10 cellular contexts compared by ENCODE assay signal in genomic region chr16:84982434-84982833, GRCh38. TPM values are rescaled to one million over a fixed set of nuclear protein-coding genes. Genes with fewer than 3 reads are reported as not detected.
DNase-seq lines count a peak whose midpoint lies in the region; ATAC-seq and TF ChIP-seq lines count a peak whose summit lies in the region.
"Had no signal": no experiment of that assay in that cellular context is flagged by ENCODE, and none has a peak within 500 bp of the region (broad histone marks: within the 10 kb centered on the region; RNA-seq: fewer than 3 reads in every experiment).

No MANE protein-coding gene starts in this region.

- H3K27ac ChIP-seq in thyroid gland, result no peak overlapping the region

- H3K4me3 ChIP-seq in thyroid gland (replicated peaks in 1 of 3), result no peak overlapping the region

- no peaks in the 10 kb centered on the region for H3K9me3 Mint-ChIP-seq in activated naive CD4-positive, alpha-beta T cell treated with anti-CD3 and anti-CD28 coated beads, Interleukin-2, amount 10 ng/mL, durations not matched to agents 7 days and 5 days
- no peaks in the 10 kb centered on the region for H3K9me3 Mint-ChIP-seq in WTC11

- POLR2A ChIA-PET in WTC11 (lab: Charles Lee), result no interaction called here

- no peak overlapping the region for H3K4me3 Mint-ChIP-seq in activated naive CD4-positive, alpha-beta T cell treated with anti-CD3 and anti-CD28 coated beads, Interleukin-2, amount 10 ng/mL, durations not matched to agents 7 days and 5 days
- no peak overlapping the region for H3K4me3 Mint-ChIP-seq in WTC11

- CTCF ChIA-PET in activated naive CD4-positive, alpha-beta T cell treated with anti-CD3 and anti-CD28 coated beads, Interleukin-2, amount 10 ng/mL, durations not matched to agents 7 days and 5 days (lab: Charles Lee), result interaction anchor here (1.9 kb wide), 1 partner anchor 11 kb away, joined by 8 read pairs; no protein-coding TSS in a partner anchor
- CTCF ChIA-PET in WTC11 (lab: Charles Lee), result interaction anchor here (1.0 to 1.4 kb wide), 4 partner anchors 9 to 228 kb away, joined by 3 to 4 read pairs (median 3); no protein-coding TSS in a partner anchor

- WGBS in thyroid gland, 2 donors, result 63% methylated on average over 9 of the region's 9 CpGs

- TF ChIP-seq CTCF in WTC11 (IDR thresholded peaks at IDR 0.05) (no peak), thyroid gland (IDR thresholded peaks at IDR 0.05) (peak in 1 of 6 experiments; percentile 14)

- peak; percentile 27 for DNase-seq in activated naive CD4-positive, alpha-beta T cell treated with anti-CD3 and anti-CD28 coated beads, Interleukin-2, amount 10 ng/mL, durations not matched to agents 7 days and 5 days
- no peak for DNase-seq in activated naive CD4-positive, alpha-beta T cell treated with Interleukin-2 at 50 U/mL for 16 hours
- DNase-seq in WTC11 (ENCODE audit: low spot score), result no peak
- peak; percentile 41 for DNase-seq in left kidney (ENCODE audit: low read depth, low spot score)
- DNase-seq in thyroid gland, result peak; percentile 55 to 59
- no peak for DNase-seq in T-helper 1 cell
- no peak for DNase-seq in NCI-H2081 treated with DMSO at 0.1 percent for 48 hours (lab: John Stamatoyannopoulos, UW)
- DNase-seq: kidney, NCI-H2029 had no signal

- peaks cover 3% of the 10 kb centered on the region for H3K4me1 Mint-ChIP-seq in activated naive CD4-positive, alpha-beta T cell treated with anti-CD3 and anti-CD28 coated beads, Interleukin-2, amount 10 ng/mL, durations not matched to agents 7 days and 5 days
- no peaks in the 10 kb centered on the region for H3K4me1 Mint-ChIP-seq in WTC11

- ATAC-seq in WTC11 (no peak), HG03135 (IDR thresholded peaks at IDR 0.05; ENCODE audit: unreplicated experiment) (no peak)

- H3K36me3 ChIP-seq in thyroid gland, result peaks cover 15 to 33% of the 10 kb centered on the region in 2 donors

- H3K27me3 ChIP-seq in thyroid gland, result no peaks in the 10 kb centered on the region

- H3K27ac Mint-ChIP-seq in activated naive CD4-positive, alpha-beta T cell treated with anti-CD3 and anti-CD28 coated beads, Interleukin-2, amount 10 ng/mL, durations not matched to agents 7 days and 5 days, result no peak overlapping the region
- H3K27ac Mint-ChIP-seq in WTC11, result peak overlapping the region; percentile 47

- H3K36me3 Mint-ChIP-seq in activated naive CD4-positive, alpha-beta T cell treated with anti-CD3 and anti-CD28 coated beads, Interleukin-2, amount 10 ng/mL, durations not matched to agents 7 days and 5 days, result peaks cover 38% of the 10 kb centered on the region
- peaks cover 42% of the 10 kb centered on the region for H3K36me3 Mint-ChIP-seq in WTC11

- no peaks in the 10 kb centered on the region for H3K4me1 ChIP-seq in thyroid gland

- no peaks in the 10 kb centered on the region for H3K9me3 ChIP-seq in thyroid gland

- no peak for TF ChIP-seq POLR2A in thyroid gland (IDR thresholded peaks at IDR 0.05)

- H3K27me3 Mint-ChIP-seq in activated naive CD4-positive, alpha-beta T cell treated with anti-CD3 and anti-CD28 coated beads, Interleukin-2, amount 10 ng/mL, durations not matched to agents 7 days and 5 days, result no peaks in the 10 kb centered on the region
- no peaks in the 10 kb centered on the region for H3K27me3 Mint-ChIP-seq in WTC11 (ENCODE audit: low read depth)

- intact Hi-C loops in thyroid gland (cut with DNase I), result no loop called here

TF ChIP-seq in WTC11, 78 proteins besides CTCF, POLR2A, EP300 and RAD21 (continues in another document):
- TF ChIP-seq NFE2L1 (CRISPR knock-in tag; IDR thresholded peaks at IDR 0.05), result no peak
- no peak for TF ChIP-seq TEAD4 (CRISPR knock-in tag; IDR thresholded peaks at IDR 0.05)
- TF ChIP-seq MXD4 (CRISPR knock-in tag; IDR thresholded peaks at IDR 0.05; ENCODE audit: borderline replicate concordance), result no peak
- TF ChIP-seq USF1 (CRISPR knock-in tag; IDR thresholded peaks at IDR 0.05), result no peak
- TF ChIP-seq ATF1 (CRISPR knock-in tag; IDR thresholded peaks at IDR 0.05), result no peak
- TF ChIP-seq ZNF532 (CRISPR knock-in tag; IDR thresholded peaks at IDR 0.05; ENCODE audit: borderline replicate concordance), result no peak
- TF ChIP-seq ZNF121 (CRISPR knock-in tag; IDR thresholded peaks at IDR 0.05), result no peak
- TF ChIP-seq ZNF423 (CRISPR knock-in tag; IDR thresholded peaks at IDR 0.05), result no peak
- no peak for TF ChIP-seq SOX15 (CRISPR knock-in tag; IDR thresholded peaks at IDR 0.05)
- TF ChIP-seq, protein P1, sequence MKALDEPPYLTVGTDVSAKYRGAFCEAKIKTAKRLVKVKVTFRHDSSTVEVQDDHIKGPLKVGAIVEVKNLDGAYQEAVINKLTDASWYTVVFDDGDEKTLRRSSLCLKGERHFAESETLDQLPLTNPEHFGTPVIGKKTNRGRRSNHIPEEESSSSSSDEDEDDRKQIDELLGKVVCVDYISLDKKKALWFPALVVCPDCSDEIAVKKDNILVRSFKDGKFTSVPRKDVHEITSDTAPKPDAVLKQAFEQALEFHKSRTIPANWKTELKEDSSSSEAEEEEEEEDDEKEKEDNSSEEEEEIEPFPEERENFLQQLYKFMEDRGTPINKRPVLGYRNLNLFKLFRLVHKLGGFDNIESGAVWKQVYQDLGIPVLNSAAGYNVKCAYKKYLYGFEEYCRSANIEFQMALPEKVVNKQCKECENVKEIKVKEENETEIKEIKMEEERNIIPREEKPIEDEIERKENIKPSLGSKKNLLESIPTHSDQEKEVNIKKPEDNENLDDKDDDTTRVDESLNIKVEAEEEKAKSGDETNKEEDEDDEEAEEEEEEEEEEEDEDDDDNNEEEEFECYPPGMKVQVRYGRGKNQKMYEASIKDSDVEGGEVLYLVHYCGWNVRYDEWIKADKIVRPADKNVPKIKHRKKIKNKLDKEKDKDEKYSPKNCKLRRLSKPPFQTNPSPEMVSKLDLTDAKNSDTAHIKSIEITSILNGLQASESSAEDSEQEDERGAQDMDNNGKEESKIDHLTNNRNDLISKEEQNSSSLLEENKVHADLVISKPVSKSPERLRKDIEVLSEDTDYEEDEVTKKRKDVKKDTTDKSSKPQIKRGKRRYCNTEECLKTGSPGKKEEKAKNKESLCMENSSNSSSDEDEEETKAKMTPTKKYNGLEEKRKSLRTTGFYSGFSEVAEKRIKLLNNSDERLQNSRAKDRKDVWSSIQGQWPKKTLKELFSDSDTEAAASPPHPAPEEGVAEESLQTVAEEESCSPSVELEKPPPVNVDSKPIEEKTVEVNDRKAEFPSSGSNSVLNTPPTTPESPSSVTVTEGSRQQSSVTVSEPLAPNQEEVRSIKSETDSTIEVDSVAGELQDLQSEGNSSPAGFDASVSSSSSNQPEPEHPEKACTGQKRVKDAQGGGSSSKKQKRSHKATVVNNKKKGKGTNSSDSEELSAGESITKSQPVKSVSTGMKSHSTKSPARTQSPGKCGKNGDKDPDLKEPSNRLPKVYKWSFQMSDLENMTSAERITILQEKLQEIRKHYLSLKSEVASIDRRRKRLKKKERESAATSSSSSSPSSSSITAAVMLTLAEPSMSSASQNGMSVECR (CRISPR knock-in tag; IDR thresholded peaks at IDR 0.05; ENCODE audit: borderline replicate concordance), result no peak
- TF ChIP-seq CREM (CRISPR knock-in tag; IDR thresholded peaks at IDR 0.05), result no peak
- TF ChIP-seq FOXJ3 (CRISPR knock-in tag; IDR thresholded peaks at IDR 0.05; ENCODE audit: borderline replicate concordance), result no peak
- no peak for TF ChIP-seq IRF2 (CRISPR knock-in tag; IDR thresholded peaks at IDR 0.05; ENCODE audit: borderline replicate concordance, low read depth)

RNA-seq across cellular contexts. Expression of gene ZDHHC7, which starts 28.9 kb away (rescaled TPM):
- total RNA-seq in WTC11 (2021) (35.7 to 38.7 TPM (median 38.1 TPM) in 3 replicates), thyroid gland (10 to 100 TPM; 49.8 to 59.2 (median 54.3) TPM)

RNA-seq across cellular contexts. Expression of gene KIAA0513, which starts 45.2 kb away (rescaled TPM):
- total RNA-seq in WTC11 (2021) (6.4 to 7.8 TPM (median 7.3 TPM) in 3 replicates), thyroid gland (1 to 10 TPM; 6.2 to 8.4 (median 7.5) TPM)

Comparison
In these comparisons a context has a peak if more than half of its experiments do, and no peak if none do; other contexts are left out.
1. DNase-seq: peak in activated naive CD4-positive, alpha-beta T cell treated with anti-CD3 and anti-CD28 coated beads, Interleukin-2, amount 10 ng/mL, durations not matched to agents 7 days and 5 days (single experiment), left kidney (single experiment) and thyroid gland (2 of 2); none in activated naive CD4-positive, alpha-beta T cell treated with Interleukin-2 at 50 U/mL for 16 hours (single experiment), WTC11 (single experiment), T-helper 1 cell (0 of 5) and NCI-H2081 treated with DMSO at 0.1 percent for 48 hours (single experiment).